In the genomic region with DNA sequence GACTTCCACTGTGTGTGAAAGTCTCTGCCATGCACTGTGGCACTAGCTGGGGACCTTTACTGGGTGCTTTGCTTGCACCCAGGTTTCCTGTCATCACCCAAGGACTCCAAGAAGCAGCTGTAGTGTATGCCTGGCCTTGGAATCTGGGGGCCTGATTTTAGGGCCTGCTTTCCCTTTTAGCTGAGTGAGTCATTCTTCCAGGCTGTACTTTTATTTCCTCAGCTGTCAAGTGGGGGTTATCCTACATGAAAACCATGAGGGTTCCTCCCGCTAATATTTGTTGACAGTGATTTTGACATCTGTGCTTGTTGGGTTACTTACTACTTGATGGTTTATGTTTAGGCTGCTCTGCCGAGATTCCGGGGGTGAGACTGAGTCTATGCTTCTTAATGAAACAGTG, we compare ENCODE assay signal across 18 cellular contexts. TPM values are rescaled to one million over a fixed set of nuclear protein-coding genes. Genes with fewer than 3 reads are reported as not detected.
"Had no signal": no experiment of that assay in that cellular context is flagged by ENCODE, and none has a peak within 500 bp of the region (broad histone marks: within the 10 kb centered on the region; RNA-seq: fewer than 3 reads in every experiment).

No MANE protein-coding gene starts in this region.

- H3K27ac Mint-ChIP-seq: activated T-helper 2 cell treated with anti-CD3 and anti-CD28 coated beads, Interferon-gamma antibody, Interleukin-2, Interleukin-4, amounts not matched to agents 10 μg/mL and 5 μg/mL and 100 μg/mL, durations not matched to agents 14 hours and 24 hours and 36 hours; stimulated activated naive B cell treated with anti-CD40 and anti-IgM and Interleukin-4, amounts not matched to agents 10 μg/mL and 1 μg/mL and 100 μg/mL, for 72 hours had no signal

- H3K9me3 Mint-ChIP-seq: activated T-helper 2 cell treated with anti-CD3 and anti-CD28 coated beads, Interferon-gamma antibody, Interleukin-2, Interleukin-4, amounts not matched to agents 10 μg/mL and 5 μg/mL and 100 μg/mL, durations not matched to agents 14 hours and 24 hours and 36 hours; nephron; stimulated activated naive B cell treated with anti-CD40 and anti-IgM and Interleukin-4, amounts not matched to agents 10 μg/mL and 1 μg/mL and 100 μg/mL, for 72 hours had no signal

- FAIRE-seq: frontal cortex had no signal

- H3K4me3 Mint-ChIP-seq: nephron; stimulated activated naive B cell treated with anti-CD40 and anti-IgM and Interleukin-4, amounts not matched to agents 10 μg/mL and 1 μg/mL and 100 μg/mL, for 72 hours had no signal

- ATAC-seq: heart left ventricle; left lobe of liver; mucosa of descending colon; stimulated activated naive B cell treated with anti-CD40 and anti-IgM and Interleukin-4, amounts not matched to agents 10 μg/mL and 1 μg/mL and 100 μg/mL, for 72 hours had no signal

- H3K27me3 Mint-ChIP-seq: stimulated activated naive B cell treated with anti-CD40 and anti-IgM and Interleukin-4, amounts not matched to agents 10 μg/mL and 1 μg/mL and 100 μg/mL, for 72 hours had no signal

- H3K9me3 ChIP-seq: breast epithelium, heart left ventricle, mucosa of descending colon, psoas muscle, right lobe of liver, spleen had no signal

- DNase-seq: activated CD8-positive, alpha-beta memory T cell treated with anti-CD3 and anti-CD28 coated beads for 24 hours; activated naive CD4-positive, alpha-beta T cell treated with anti-CD3 and anti-CD28 coated beads, Interleukin-2, amount 50 U/mL, for 16 hours; anterior cingulate cortex; heart left ventricle; islet precursor cell; mammary epithelial cell; mucosa of descending colon; psoas muscle; right lobe of liver; spleen; stimulated activated CD4-positive, alpha-beta T cell treated with anti-CD3 and anti-CD28 coated beads, Interleukin-1b, Interleukin-23, amount 100 ng/mL, for 48 hours; stimulated activated naive B cell treated with anti-CD40 and anti-IgM and Interleukin-4, amounts not matched to agents 10 μg/mL and 1 μg/mL and 100 μg/mL, for 72 hours; trophoblast cell had no signal

RNA-seq across cellular contexts. Expression of gene SCN11A, which starts 37.1 kb away (rescaled TPM):
- total RNA-seq: mammary epithelial cell had no signal
- polyA plus RNA-seq: mammary epithelial cell had no signal
